ENCODE assay signal across 9 cellular contexts in genomic region chr4:4856071-4857000, GRCh38. TPM values are rescaled to one million over a fixed set of nuclear protein-coding genes. Genes with fewer than 3 reads are reported as not detected.
DNase-seq lines count a peak whose midpoint lies in the region; ATAC-seq and TF ChIP-seq lines count a peak whose summit lies in the region.
"Had no signal": no experiment of that assay in that cellular context is flagged by ENCODE, and none has a peak within 500 bp of the region (broad histone marks: within the 10 kb centered on the region; RNA-seq: fewer than 3 reads in every experiment).

No MANE protein-coding gene starts in this region.

- H3K27ac Mint-ChIP-seq in endothelial cell (ENCODE audit: unreplicated experiment): no peak overlapping the region

- no peak for ATAC-seq in left lobe of liver

- TF ChIP-seq POLR2A in lower leg skin (IDR thresholded peaks at IDR 0.05): no peak

- peak overlapping the region; percentile 51 for H3K4me3 Mint-ChIP-seq in endothelial cell (ENCODE audit: unreplicated experiment)

- no peaks in the 10 kb centered on the region for H3K9me3 Mint-ChIP-seq in endothelial cell (ENCODE audit: unreplicated experiment)

- no peak overlapping the region for H3K4me3 ChIP-seq in lower leg skin (ENCODE audit: low read depth, poor library complexity, severe bottlenecking)

- no peaks in the 10 kb centered on the region for H3K36me3 Mint-ChIP-seq in endothelial cell (ENCODE audit: low read depth, unreplicated experiment)

- H3K4me1 Mint-ChIP-seq in endothelial cell (ENCODE audit: unreplicated experiment): peaks cover 48% of the 10 kb centered on the region

- DNase-seq in Daoy (ENCODE audit: low read depth) (peak; percentile 35), NCI-H69 (lab: John Stamatoyannopoulos, UW) (peak; percentile 64), endothelial cell (ENCODE audit: low spot score) (no peak), pons (ENCODE audit: low spot score) (peak; percentile 11), NCI-H1694 treated with DMSO at 0.1 percent for 48 hours (lab: John Stamatoyannopoulos, UW) (no peak), T1000 (lab: John Stamatoyannopoulos, UW) (no peak), lower leg skin (ENCODE audit: low spot score in 2 of 2) (no peak), left lobe of liver (ENCODE audit: low spot score) (no peak)
- DNase-seq: GOT3 had no signal

- peaks cover 26% of the 10 kb centered on the region for H3K27me3 Mint-ChIP-seq in endothelial cell (ENCODE audit: unreplicated experiment)

- TF ChIP-seq CTCF in endothelial cell (IDR thresholded peaks at IDR 0.05; ENCODE audit: unreplicated experiment) (no peak), lower leg skin (IDR thresholded peaks at IDR 0.05) (no peak)

- intact Hi-C loops in lower leg skin (cut with DNase I; ENCODE audit: low total_unique reads): no loop called here

- WGBS in lower leg skin, 2 donors: 7 to 9% methylated on average over 58 of the region's 61 CpGs

RNA-seq across cellular contexts. Expression of gene MSX1, which starts 3.1 kb away (rescaled TPM):
- total RNA-seq in Daoy (2014; rRNA removed; shearing (Covaris generic)): 18.7 and 28.5 TPM in 2 replicates
- 17.4 TPM for total RNA-seq in endothelial cell (ENCODE audit: unreplicated experiment)
- 1 to 10 TPM; 1.4 to 5.8 (median 3.6) TPM for total RNA-seq in lower leg skin
- 0.33 TPM for total RNA-seq in left lobe of liver

Comparison
In these comparisons a context has a peak if more than half of its experiments do, and no peak if none do; other contexts are left out.
1. DNase-seq: peak in Daoy (single experiment), NCI-H69 (single experiment) and pons (single experiment); none in endothelial cell (single experiment), NCI-H1694 treated with DMSO at 0.1 percent for 48 hours (single experiment), T1000 (single experiment), lower leg skin (0 of 2) and left lobe of liver (single experiment).